1 cellular context compared by ENCODE assay signal in genomic region chr1:196128835-196129234, GRCh38.
TF ChIP-seq lines count a peak whose summit lies in the region.

No MANE protein-coding gene starts in this region.

TF ChIP-seq in H1, 55 proteins besides CTCF, POLR2A, EP300 and RAD21 (continued from another document):
- TF ChIP-seq SP1 (IDR thresholded peaks at IDR 0.05; ENCODE audit: low read depth, low read length) (no peak), SP4 (IDR thresholded peaks at IDR 0.05; ENCODE audit: low read length) (no peak), HDAC2 (IDR thresholded peaks at IDR 0.05; ENCODE audit: borderline replicate concordance in 1 of 2, low read depth in 2 of 2, low read length in 2 of 2) (no peak), CEBPB (IDR thresholded peaks at IDR 0.05; ENCODE audit: low read depth, low read length) (no peak), TBP (IDR thresholded peaks at IDR 0.05; ENCODE audit: low read depth, low read length) (no peak), ATF2 (IDR thresholded peaks at IDR 0.05; ENCODE audit: low read length) (no peak), USF2 (IDR thresholded peaks at IDR 0.05; ENCODE audit: low read length) (no peak), ATF3 (IDR thresholded peaks at IDR 0.05; ENCODE audit: insufficient read depth, low read depth, low read length) (no peak), SIX5 (IDR thresholded peaks at IDR 0.05; ENCODE audit: low read depth, low read length) (no peak), EGR1 (IDR thresholded peaks at IDR 0.05; ENCODE audit: borderline replicate concordance, low read depth, low read length) (no peak), CREB1 (IDR thresholded peaks at IDR 0.05) (no peak), ZNF274 (IDR thresholded peaks at IDR 0.05; ENCODE audit: borderline replicate concordance, extremely low read depth, low read length) (no peak)
